16 cellular contexts compared by ENCODE assay signal in the genomic region with DNA sequence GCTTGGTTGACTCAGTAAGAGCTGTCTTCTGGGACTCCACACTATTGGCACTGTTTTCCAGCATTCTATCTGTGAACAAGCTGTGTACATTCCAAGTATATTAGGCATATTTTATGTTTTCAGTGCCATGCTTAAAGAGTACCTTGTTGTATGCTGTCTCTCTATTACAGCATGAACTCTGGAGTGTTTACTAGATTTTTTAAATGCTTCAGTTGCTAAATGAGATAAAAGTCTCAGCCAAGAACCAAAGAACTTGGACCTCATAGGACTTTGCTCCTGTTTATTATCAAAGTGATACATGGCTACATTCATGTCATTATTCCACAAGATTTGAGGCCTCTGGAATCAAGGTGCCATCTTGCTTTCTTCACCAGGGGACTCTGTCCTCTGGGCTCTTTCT.
A peak's percentile ranks its signal among the peaks of the same experiment; 100 is the strongest.
DNase-seq lines count a peak whose midpoint lies in the region; ATAC-seq and TF ChIP-seq lines count a peak whose summit lies in the region.
"Had no signal": no experiment of that assay in that cellular context is flagged by ENCODE, and none has a peak within 500 bp of the region (broad histone marks: within the 10 kb centered on the region; RNA-seq: fewer than 3 reads in every experiment).

No MANE protein-coding gene starts in this region.

- TF ChIP-seq POLR2A in Peyer's patch (IDR thresholded peaks at IDR 0.05): no peak

- no peaks in the 10 kb centered on the region for H3K9me3 ChIP-seq in thoracic aorta
- H3K9me3 ChIP-seq in Peyer's patch: no peaks in the 10 kb centered on the region

- no peaks in the 10 kb centered on the region for H3K9me3 Mint-ChIP-seq in HFFc6
- H3K9me3 Mint-ChIP-seq: CD8-positive, alpha-beta T cell had no signal

- DNase-seq in HFFc6 (peak; percentile 85), dermis blood vessel endothelial cell (peak; percentile 43), iris pigment epithelial cell (ENCODE audit: low read depth) (peak; percentile 90), thoracic aorta (ENCODE audit: low spot score) (no peak), Peyer's patch (no peak), medulla oblongata (ENCODE audit: extremely low spot score) (no peak)
- DNase-seq: activated naive CD4-positive, alpha-beta T cell treated with anti-CD3 and anti-CD28 coated beads, Interleukin-2, amount 50 U/mL, for 16 hours; CD8-positive, alpha-beta T cell; dorsolateral prefrontal cortex; GDM1; NCI-H1436; RPMI8226; stimulated activated CD4-positive, alpha-beta T cell treated with anti-CD3 and anti-CD28 coated beads, Interleukin-4, amount 100 ng/mL, for 24 hours; stimulated activated naive CD4-positive, alpha-beta T cell had no signal

- no peaks in the 10 kb centered on the region; the same call in 1 of the 2 replicates for H3K36me3 Mint-ChIP-seq in HFFc6 (ENCODE audit: low read depth)
- H3K36me3 Mint-ChIP-seq: CD8-positive, alpha-beta T cell had no signal

- H3K4me1 ChIP-seq in thoracic aorta (ENCODE audit: control insufficient read depth in 1 of 2, low read depth in 2 of 2) (peaks cover 18 to 27% of the 10 kb centered on the region in 2 donors), Peyer's patch (no peaks in the 10 kb centered on the region)

- no peak overlapping the region for H3K4me3 ChIP-seq in thoracic aorta
- H3K4me3 ChIP-seq in Peyer's patch: no peak overlapping the region
- H3K4me3 ChIP-seq: dorsolateral prefrontal cortex had no signal

- H3K36me3 ChIP-seq in thoracic aorta: no peaks in the 10 kb centered on the region
- no peaks in the 10 kb centered on the region for H3K36me3 ChIP-seq in Peyer's patch

- H3K27ac Mint-ChIP-seq in HFFc6: peak overlapping the region; percentile 48
- H3K27ac Mint-ChIP-seq: CD8-positive, alpha-beta T cell had no signal

- peak overlapping the region; percentile 21 to 45 for H3K27ac ChIP-seq in thoracic aorta
- no peak overlapping the region for H3K27ac ChIP-seq in Peyer's patch

- TF ChIP-seq CTCF in HFFc6 (IDR thresholded peaks at IDR 0.05): no peak
- no peak for TF ChIP-seq CTCF in thoracic aorta (IDR thresholded peaks at IDR 0.05)
- no peak for TF ChIP-seq CTCF in Peyer's patch (IDR thresholded peaks at IDR 0.05)

- no peaks in the 10 kb centered on the region; the same call in none of the 2 replicates for H3K27me3 Mint-ChIP-seq in HFFc6 (ENCODE audit: insufficient read depth)

- no peak for ATAC-seq in thoracic aorta (ENCODE audit: insufficient number of reproducible peaks, low FRiP score, low read depth)
- ATAC-seq in HG03565 (IDR thresholded peaks at IDR 0.05; ENCODE audit: unreplicated experiment): no peak
- no peak for ATAC-seq in HG02852 (IDR thresholded peaks at IDR 0.05; ENCODE audit: unreplicated experiment)
- ATAC-seq: CD8-positive, alpha-beta T cell had no signal

- no peak overlapping the region for H3K4me3 Mint-ChIP-seq in HFFc6
- H3K4me3 Mint-ChIP-seq: CD8-positive, alpha-beta T cell had no signal

- peaks cover 37% of the 10 kb centered on the region for H3K4me1 Mint-ChIP-seq in HFFc6 (ENCODE audit: low read depth)

- H3K27me3 ChIP-seq in thoracic aorta (replicated peaks; ENCODE audit: insufficient read depth) (no peaks in the 10 kb centered on the region), Peyer's patch (no peaks in the 10 kb centered on the region)
- H3K27me3 ChIP-seq: dorsolateral prefrontal cortex had no signal

Comparison
In these comparisons a context has a peak if more than half of its experiments do, and no peak if none do; other contexts are left out.
1. DNase-seq: peak in HFFc6 (single experiment), dermis blood vessel endothelial cell (single experiment) and iris pigment epithelial cell (single experiment); none in thoracic aorta (single experiment), Peyer's patch (0 of 3) and medulla oblongata (single experiment).
2. H3K27ac ChIP-seq: peak in thoracic aorta (2 of 2); none in Peyer's patch (0 of 4).